Comparison of ENCODE assay signal across 8 cellular contexts in genomic region chr10:102352066-102352715, GRCh38.
DNase-seq lines count a peak whose midpoint lies in the region; ATAC-seq and TF ChIP-seq lines count a peak whose summit lies in the region.

No MANE protein-coding gene starts in this region.

- peak; percentile 48 for TF ChIP-seq CTCF in GM12801 (IDR thresholded peaks at IDR 0.05; ENCODE audit: extremely low read depth, insufficient read length)

- ATAC-seq in HG03280 (IDR thresholded peaks at IDR 0.05; ENCODE audit: unreplicated experiment) (no peak), HG02678 (IDR thresholded peaks at IDR 0.05; ENCODE audit: unreplicated experiment) (no peak)

- DNase-seq in NCI-H1417 (lab: John Stamatoyannopoulos, UW): peak; percentile 21 to 89 (median 56)
- peak; percentile 73 for DNase-seq in T-helper 9 cell
- DNase-seq in astrocyte of the hippocampus (ENCODE audit: low read depth, low spot score): peak; percentile 79
- DNase-seq in iPS-NIHi11 (ENCODE audit: low spot score): peak; percentile 81
- DNase-seq in stimulated activated CD4-positive, alpha-beta T cell treated with anti-CD3 and anti-CD28 coated beads, Interleukin-12 subunit alpha, Interleukin-12 subunit beta, amount 100 ng/mL, for 48 hours (ENCODE audit: low read depth in 2 of 3, low spot score in 1 of 3): peak; percentile 54 to 80 (median 62)
